Comparison of ENCODE assay signal across 8 cellular contexts in genomic region chrX:41441934-41442823, GRCh38. TPM values are rescaled to one million over a fixed set of nuclear protein-coding genes. Genes with fewer than 3 reads are reported as not detected.
DNase-seq lines count a peak whose midpoint lies in the region; ATAC-seq and TF ChIP-seq lines count a peak whose summit lies in the region.

No MANE protein-coding gene starts in this region.

- CTCF ChIA-PET in Caco-2 (lab: Charles Lee): interaction anchor here (1.1 to 1.3 kb wide), 2 partner anchors 34 to 40 kb away, joined by 5 read pairs; no protein-coding TSS in a partner anchor
- CTCF ChIA-PET in activated naive CD4-positive, alpha-beta T cell treated with anti-CD3 and anti-CD28 coated beads, Interleukin-2, amount 10 ng/mL, durations not matched to agents 7 days and 5 days (lab: Charles Lee): interaction anchor here (0.7 to 1.4 kb wide), 4 partner anchors 16 to 111 kb away, joined by 3 to 7 read pairs (median 4); partner anchors contain the start of gene DDX3X

- BruUV-seq in Caco-2 (replicated peaks; lab: Mats Ljungman, UMichigan): no TSS peak

- no peaks in the 10 kb centered on the region for H3K36me3 Mint-ChIP-seq in Caco-2 (ENCODE audit: insufficient read depth, unreplicated experiment)
- no peaks in the 10 kb centered on the region for H3K36me3 Mint-ChIP-seq in activated naive CD4-positive, alpha-beta T cell treated with anti-CD3 and anti-CD28 coated beads, Interleukin-2, amount 10 ng/mL, durations not matched to agents 7 days and 5 days

- no peaks in the 10 kb centered on the region for H3K9me3 Mint-ChIP-seq in Caco-2 (ENCODE audit: unreplicated experiment)
- H3K9me3 Mint-ChIP-seq in activated naive CD4-positive, alpha-beta T cell treated with anti-CD3 and anti-CD28 coated beads, Interleukin-2, amount 10 ng/mL, durations not matched to agents 7 days and 5 days: no peaks in the 10 kb centered on the region

- intact Hi-C loops in Caco-2 (cut with micrococcal nuclease; ENCODE audit: unreplicated experiment) (loop anchor here (1.0 to 10.0 kb wide), 4 partner anchors 33 to 166 kb away; partner anchors contain the start of gene DDX3X), head of caudate nucleus (cut with DNase I) (no loop called here), transverse colon (cut with DNase I; ENCODE audit: low total_unique reads) (no loop called here)

- H3K36me3 ChIP-seq in Caco-2 (ENCODE audit: control insufficient read depth, insufficient read depth, low read length) (no peaks in the 10 kb centered on the region), transverse colon (no peaks in the 10 kb centered on the region)

- 44% methylated on average over 37 of the region's 58 CpGs; no CpG with 5 or more reads in 1 of the 2 donors for WGBS in transverse colon (ENCODE audit: low coverage in 1 of 2), 2 donors

- H3K4me3 ChIP-seq in Caco-2 (ENCODE audit: low read depth, low read length) (peak overlapping the region; percentile 26), transverse colon (peak overlapping the region in 3 of 4 donors; percentile 24 to 37 (median 31))

- TF ChIP-seq POLR2A in transverse colon (IDR thresholded peaks at IDR 0.05): peak; percentile 66

- H3K27ac ChIP-seq in transverse colon: peak overlapping the region; percentile 66 to 87 (median 78)

- peak; percentile 18 for TF ChIP-seq EP300 in transverse colon (IDR thresholded peaks at IDR 0.05; ENCODE audit: low read depth)

- in situ Hi-C loops in transverse colon (cut with MboI; ENCODE audit: low pct_ligation_motif_present in 1 of 4, low pct_unique_long_range_greater_than_20kb in 1 of 4, low sequenced_read_pairs in 3 of 4): no loop called here

- peak; percentile 16 to 50 for TF ChIP-seq CTCF in Caco-2 (IDR thresholded peaks at IDR 0.05; ENCODE audit: insufficient read depth in 1 of 2, low read depth in 1 of 2, low read length in 1 of 2, severe bottlenecking in 1 of 2, unreplicated experiment in 1 of 2)
- TF ChIP-seq CTCF in transverse colon (IDR thresholded peaks at IDR 0.05): peak; percentile 56 to 87 (median 66)

- peak overlapping the region; percentile 94 for H3K27ac Mint-ChIP-seq in Caco-2 (ENCODE audit: unreplicated experiment)
- peak overlapping the region; percentile 80 for H3K27ac Mint-ChIP-seq in activated naive CD4-positive, alpha-beta T cell treated with anti-CD3 and anti-CD28 coated beads, Interleukin-2, amount 10 ng/mL, durations not matched to agents 7 days and 5 days

- no peaks in the 10 kb centered on the region for H3K27me3 Mint-ChIP-seq in Caco-2 (ENCODE audit: insufficient read depth, unreplicated experiment)
- H3K27me3 Mint-ChIP-seq in activated naive CD4-positive, alpha-beta T cell treated with anti-CD3 and anti-CD28 coated beads, Interleukin-2, amount 10 ng/mL, durations not matched to agents 7 days and 5 days: no peaks in the 10 kb centered on the region

- H3K27me3 ChIP-seq in Caco-2 (replicated peaks; ENCODE audit: control insufficient read depth, insufficient read depth, low read length) (no peaks in the 10 kb centered on the region), transverse colon (no peaks in the 10 kb centered on the region)

- peak; percentile 92 to 93 for DNase-seq in Caco-2
- DNase-seq in SHP77 treated with DMSO at 0.1 percent for 48 hours (lab: John Stamatoyannopoulos, UW): peak; percentile 38
- peak; percentile 84 for DNase-seq in activated naive CD4-positive, alpha-beta T cell treated with anti-CD3 and anti-CD28 coated beads, Interleukin-2, amount 10 ng/mL, durations not matched to agents 7 days and 5 days
- peak; percentile 15 to 83 (median 64) for DNase-seq in head of caudate nucleus
- DNase-seq in pons (ENCODE audit: low spot score): peak; percentile 48
- peak; percentile 89 for DNase-seq in transverse colon

- ATAC-seq in GM19438 (IDR thresholded peaks at IDR 0.05; ENCODE audit: low read depth, unreplicated experiment) (peak; percentile 76), HG03565 (IDR thresholded peaks at IDR 0.05; ENCODE audit: unreplicated experiment) (peak; percentile 81)

- peak overlapping the region; percentile 78 for H3K4me3 Mint-ChIP-seq in Caco-2 (ENCODE audit: unreplicated experiment)
- H3K4me3 Mint-ChIP-seq in activated naive CD4-positive, alpha-beta T cell treated with anti-CD3 and anti-CD28 coated beads, Interleukin-2, amount 10 ng/mL, durations not matched to agents 7 days and 5 days: peak overlapping the region; percentile 52

- H3K9me3 ChIP-seq in Caco-2: no peaks in the 10 kb centered on the region
- no peaks in the 10 kb centered on the region for H3K9me3 ChIP-seq in transverse colon

- POLR2A ChIA-PET in Caco-2 (lab: Charles Lee): interaction anchor here (0.6 to 0.7 kb wide), 2 partner anchors 34 to 109 kb away, joined by 3 read pairs; no protein-coding TSS in a partner anchor

- H3K4me1 Mint-ChIP-seq in Caco-2 (ENCODE audit: low read depth, unreplicated experiment): peaks cover 11% of the 10 kb centered on the region
- peaks cover 23% of the 10 kb centered on the region for H3K4me1 Mint-ChIP-seq in activated naive CD4-positive, alpha-beta T cell treated with anti-CD3 and anti-CD28 coated beads, Interleukin-2, amount 10 ng/mL, durations not matched to agents 7 days and 5 days

- H3K4me1 ChIP-seq in Caco-2 (peaks cover 9% of the 10 kb centered on the region), transverse colon (peaks cover 0 to 6% (median 5%) of the 10 kb centered on the region in 4 donors)

RNA-seq across cellular contexts. Expression of gene NYX, which starts 5.0 kb away (rescaled TPM):
- not detected in 2 replicates for total RNA-seq in Caco-2 (2022)
- total RNA-seq in transverse colon: not detected

Comparison
In these comparisons a context has a peak if more than half of its experiments do, and no peak if none do; other contexts are left out.
1. Peak in every context shown above with its lines: DNase-seq, ATAC-seq, H3K4me3 ChIP-seq and H3K27ac ChIP-seq.
2. DNase-seq: peak in every context shown above with its lines; median percentile 92 in Caco-2; 89 in transverse colon; 84 in activated naive CD4-positive, alpha-beta T cell treated with anti-CD3 and anti-CD28 coated beads, Interleukin-2, amount 10 ng/mL, durations not matched to agents 7 days and 5 days; 64 in head of caudate nucleus; 48 in pons; 38 in SHP77 treated with DMSO at 0.1 percent for 48 hours.